In the genomic region with DNA sequence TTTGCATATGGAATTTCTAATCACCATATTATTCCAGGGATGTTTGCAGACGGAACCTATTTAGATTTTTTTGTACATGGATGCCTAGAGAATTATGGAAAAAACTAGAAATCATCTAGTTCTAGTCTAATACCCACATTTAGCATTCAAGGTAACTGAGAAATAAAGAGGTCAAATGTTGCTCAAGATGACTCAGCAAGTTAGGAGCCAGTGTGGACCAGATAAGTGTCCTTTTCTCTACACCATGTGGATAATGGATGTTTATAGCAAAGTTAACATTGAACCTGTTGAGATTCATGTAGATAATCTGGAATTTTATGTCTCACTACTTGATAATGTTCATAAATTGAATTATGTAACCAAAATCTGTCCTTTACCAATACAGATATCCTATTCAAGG, we compare ENCODE assay signal across 8 cellular contexts.
"Had no signal": no experiment of that assay in that cellular context is flagged by ENCODE, and none has a peak within 500 bp of the region (broad histone marks: within the 10 kb centered on the region; RNA-seq: fewer than 3 reads in every experiment).

No MANE protein-coding gene starts in this region.

- H2AFZ ChIP-seq: GM23338 had no signal

- DNase-seq: H9, HCEC 1CT, Kasumi-1, KG1 had no signal

- H3K27ac ChIP-seq: HL-60 had no signal

- ATAC-seq: GM23338 had no signal

- H3K4me3 ChIP-seq: GM23338 had no signal

- FAIRE-seq: H1, H54 had no signal

- H3K4me2 ChIP-seq: GM23338 had no signal
